1 cellular context compared by ENCODE assay signal in genomic region chr3:41580274-41580959, GRCh38.
TF ChIP-seq lines count a peak whose summit lies in the region.

No MANE protein-coding gene starts in this region.

TF ChIP-seq in SK-N-SH treated with all-trans-retinoic acid at 6 μM for 48 hours, 23 proteins besides CTCF, POLR2A, EP300 and RAD21 (continued from another document):
- TF ChIP-seq TSHZ2 (CRISPR knock-in tag; IDR thresholded peaks at IDR 0.05) (no peak), TOX (CRISPR knock-in tag; IDR thresholded peaks at IDR 0.05; ENCODE audit: borderline replicate concordance) (no peak)
